Comparison of ENCODE assay signal across 11 cellular contexts in the genomic region with DNA sequence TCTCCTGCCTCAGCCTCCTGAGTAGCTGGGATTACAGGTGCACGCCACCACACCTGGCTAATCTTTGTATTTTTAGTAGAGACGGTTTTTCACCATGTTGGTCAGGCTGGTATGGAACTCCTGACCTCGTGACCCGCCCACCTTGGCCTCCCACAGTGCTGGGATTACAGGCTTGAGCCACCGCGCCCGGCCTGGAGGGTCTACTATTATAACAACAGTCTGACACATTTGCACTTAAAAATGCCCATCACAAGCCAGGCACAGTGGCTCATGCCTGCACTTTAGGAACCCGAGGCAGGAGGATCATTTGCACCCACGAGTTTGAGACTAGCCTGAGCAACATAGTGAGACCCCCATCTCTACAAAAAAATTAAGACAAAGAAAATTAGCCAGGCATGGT. TPM values are rescaled to one million over a fixed set of nuclear protein-coding genes. Genes with fewer than 3 reads are reported as not detected.
"Had no signal": no experiment of that assay in that cellular context is flagged by ENCODE, and none has a peak within 500 bp of the region (broad histone marks: within the 10 kb centered on the region; RNA-seq: fewer than 3 reads in every experiment).

No MANE protein-coding gene starts in this region.

RNA-seq across cellular contexts. Expression of gene CDHR4, which starts 17.4 kb away (rescaled TPM):
- total RNA-seq: endodermal cell; esophagus mucosa; gastrocnemius medialis; glomerular endothelial cell; left ventricle myocardium superior; natural killer cell treated with Interleukin-12 subunit alpha and Interleukin-12 subunit beta and Interleukin-15 and Interleukin-18, amount 100 ng/mL, for 72 hours; occipital lobe; right lobe of liver; skeletal muscle tissue; vagina had no signal
- polyA plus RNA-seq: keratinocyte had no signal

RNA-seq across cellular contexts. Expression of gene INKA1, which starts 20.8 kb away (rescaled TPM):
- total RNA-seq: endodermal cell had no signal
